In the genomic region with DNA sequence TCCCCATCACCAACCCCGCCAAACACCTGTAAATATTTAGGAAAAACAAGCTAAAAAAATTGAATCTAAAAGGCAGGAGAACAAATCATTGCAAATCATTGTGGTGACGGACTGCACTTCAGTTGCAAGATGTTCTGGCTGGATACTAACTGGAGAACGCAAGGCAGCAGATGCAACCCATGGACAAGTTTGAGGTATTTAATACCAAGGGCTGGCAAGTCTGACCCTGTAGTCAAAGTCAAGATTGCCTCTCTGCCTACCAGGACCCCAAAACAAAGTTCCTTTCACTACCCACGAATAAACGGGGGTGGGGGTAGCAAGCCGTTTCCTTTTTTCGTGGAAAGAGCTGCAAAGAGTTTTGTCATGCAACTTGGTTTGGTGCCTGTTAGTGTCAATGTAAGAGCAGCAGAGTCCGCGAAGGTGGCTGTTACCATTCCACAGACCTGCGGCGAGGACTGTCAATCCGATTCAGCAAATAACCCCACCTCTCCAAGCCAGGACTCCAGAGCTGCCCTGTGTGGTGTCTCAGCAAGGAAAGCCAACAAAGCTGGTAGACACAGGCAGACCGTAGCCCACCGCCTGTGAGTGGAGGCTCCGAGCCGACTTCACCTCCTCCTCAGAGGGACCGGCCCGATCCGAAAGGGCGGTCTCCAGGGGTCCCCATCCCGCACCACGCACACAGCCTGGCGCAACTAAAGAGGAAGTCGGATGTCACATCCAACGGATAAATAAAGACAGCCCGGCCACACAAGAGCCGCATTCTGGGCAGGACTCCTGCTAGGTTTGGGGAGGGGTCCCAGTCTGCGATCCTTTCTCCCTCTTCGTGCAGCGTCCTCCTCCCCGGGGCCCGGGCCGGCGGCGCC, we compare ENCODE assay signal across 8 cellular contexts. TPM values are rescaled to one million over a fixed set of nuclear protein-coding genes. Genes with fewer than 3 reads are reported as not detected.
A peak's percentile ranks its signal among the peaks of the same experiment; 100 is the strongest.
DNase-seq lines count a peak whose midpoint lies in the region; ATAC-seq and TF ChIP-seq lines count a peak whose summit lies in the region.

No MANE protein-coding gene starts in this region.

- no peak for TF ChIP-seq CTCF in cardiac fibroblast (IDR thresholded peaks at IDR 0.05; ENCODE audit: low read depth, low read length)

- intact Hi-C loops in left colon (cut with DNase I, micrococcal nuclease) = loop anchor here (2.0 to 10.0 kb wide), 2 partner anchors 115 to 117 kb away; no protein-coding TSS in a partner anchor

- peak; percentile 2 for ATAC-seq in HG03354 (IDR thresholded peaks at IDR 0.05; ENCODE audit: poor library complexity, severe bottlenecking, unreplicated experiment)
- ATAC-seq in left colon = no peak
- ATAC-seq in GM19452 (IDR thresholded peaks at IDR 0.05; ENCODE audit: unreplicated experiment) = no peak
- ATAC-seq in GM21447 (IDR thresholded peaks at IDR 0.05; ENCODE audit: unreplicated experiment) = no peak

- peak; percentile 38 for DNase-seq in DMS79 treated with DMSO at 0.1 percent for 48 hours (lab: John Stamatoyannopoulos, UW)
- peak in 3 of 5 donors; percentile 10 to 80 (median 26) for DNase-seq in T-helper 1 cell
- peak in 1 of 2 donors; percentile 20 for DNase-seq in cardiac fibroblast (ENCODE audit: low read depth in 2 of 2)
- peak; percentile 27 to 49 for DNase-seq in left colon
- peak; percentile 35 for DNase-seq in stimulated activated CD4-positive, alpha-beta T cell treated with anti-CD3 and anti-CD28 coated beads, Interleukin-2, amount 100 ng/mL, for 4 hours (ENCODE audit: low read depth)

- peak overlapping the region; percentile 77 to 81 for H3K4me3 ChIP-seq in cardiac fibroblast (replicated peaks in 1 of 2; ENCODE audit: low read depth in 2 of 2, low read length in 2 of 2)

RNA-seq across cellular contexts. Expression of gene ANKRD44, which starts 1.0 kb away (rescaled TPM):
- total RNA-seq in left colon = 10 to 100 TPM in 1 of 2 donors, 1 to 10 TPM in 1; 9.2 to 14.6 TPM
